Comparison of ENCODE assay signal across 19 cellular contexts in the genomic region with DNA sequence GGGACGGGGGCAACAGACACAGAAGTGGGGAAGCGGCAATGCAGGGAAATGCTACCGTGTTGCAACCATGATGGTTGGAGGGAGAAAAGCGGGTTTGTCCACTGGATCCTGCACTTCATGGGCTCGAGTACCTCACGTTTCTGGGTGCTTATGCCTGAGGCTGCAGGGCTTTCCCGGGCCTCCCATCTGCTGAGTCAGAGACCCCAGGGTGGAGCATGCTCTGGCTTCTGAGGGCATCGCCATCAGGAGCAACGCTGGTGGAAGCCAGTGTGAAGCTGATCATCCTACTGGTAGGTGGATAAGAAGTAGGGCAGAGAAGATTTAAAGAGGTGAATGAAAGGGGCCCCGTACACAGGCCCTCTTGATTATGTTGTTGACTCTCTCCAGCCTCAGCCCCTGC. TPM values are rescaled to one million over a fixed set of nuclear protein-coding genes. Genes with fewer than 3 reads are reported as not detected.
DNase-seq lines count a peak whose midpoint lies in the region; ATAC-seq, FAIRE-seq and TF ChIP-seq lines count a peak whose summit lies in the region.
"Had no signal": no experiment of that assay in that cellular context is flagged by ENCODE, and none has a peak within 500 bp of the region (broad histone marks: within the 10 kb centered on the region; RNA-seq: fewer than 3 reads in every experiment).

No MANE protein-coding gene starts in this region.

- no peak overlapping the region for H3K23ac ChIP-seq in H1 (ENCODE audit: insufficient read length)
- H3K23ac ChIP-seq in mesenchymal stem cell (ENCODE audit: low read length in 2 of 2): no peak overlapping the region

- H3K79me1 ChIP-seq in H1 (ENCODE audit: low read depth, low read length) (no peaks in the 10 kb centered on the region), mesenchymal stem cell (replicated peaks; ENCODE audit: low read length, poor library complexity, severe bottlenecking) (no peaks in the 10 kb centered on the region)

- H3K36me3 ChIP-seq in H1 (ENCODE audit: control insufficient read depth in 2 of 4, insufficient read depth in 4 of 4, low read length in 3 of 4) (no peaks in the 10 kb centered on the region; a peak in 1 of 8 replicates), sigmoid colon (no peaks in the 10 kb centered on the region), mesenchymal stem cell (ENCODE audit: control insufficient read depth in 1 of 2, insufficient read depth in 2 of 2, low read depth in 1 of 2, low read length in 2 of 2) (no peaks in the 10 kb centered on the region)
- H3K36me3 ChIP-seq: BLaER1 had no signal

- H2AK5ac ChIP-seq in H1 (ENCODE audit: low read depth, low read length): no peak overlapping the region
- no peak overlapping the region for H2AK5ac ChIP-seq in mesenchymal stem cell (ENCODE audit: low read length, severe bottlenecking)

- ATAC-seq in HG03135 (IDR thresholded peaks at IDR 0.05; ENCODE audit: unreplicated experiment): no peak

- no peak for TF ChIP-seq RAD21 in H1 (IDR thresholded peaks at IDR 0.05 in 1 of 2, conservative IDR thresholded peaks at IDR 0.05 in 1 of 2; ENCODE audit: low read depth in 2 of 2, low read length in 2 of 2)

- H4K8ac ChIP-seq in H1 (ENCODE audit: extremely low read depth, insufficient read depth, low read length) (no peak overlapping the region), mesenchymal stem cell (ENCODE audit: low read length) (no peak overlapping the region)

- H3K79me2 ChIP-seq in H1 (ENCODE audit: control insufficient read depth in 1 of 2, insufficient read depth in 2 of 2, low read length in 2 of 2): no peaks in the 10 kb centered on the region

- no peak for FAIRE-seq in H1 (lab: Jason Lieb, UNC)
- FAIRE-seq: G401.6, GM12892, GM19239, H54 had no signal

- H2BK5ac ChIP-seq in H1 (ENCODE audit: low read depth, low read length) (0 out of 2 replicates have a peak overlapping the region, but pooled peaks have one; percentile 14), mesenchymal stem cell (ENCODE audit: low read depth, low read length, poor library complexity, severe bottlenecking) (no peak overlapping the region)

- H2BK12ac ChIP-seq in H1 (ENCODE audit: low read depth, low read length): peak overlapping the region; percentile 30; the same call in 1 of the 2 replicates
- no peak overlapping the region for H2BK12ac ChIP-seq in mesenchymal stem cell (ENCODE audit: low read length in 2 of 2)

- no peak overlapping the region for H3K56ac ChIP-seq in H1 (replicated peaks; ENCODE audit: insufficient read length, low read depth, low read length)

- H3K4me1 ChIP-seq in H1 (replicated peaks in 1 of 4; ENCODE audit: control insufficient read depth in 3 of 4, insufficient read depth in 4 of 4, low read length in 3 of 4) (peaks cover 4 to 15% (median 6%) of the 10 kb centered on the region in 4 experiments; a peak in 5 of 7 replicates), sigmoid colon (peaks cover 0 to 28% (median 23%) of the 10 kb centered on the region in 4 donors), mesenchymal stem cell (ENCODE audit: control insufficient read depth, insufficient read depth, low read depth, low read length) (no peaks in the 10 kb centered on the region)

- TF ChIP-seq POLR2A in H1 (IDR thresholded peaks at IDR 0.05; ENCODE audit: control extremely low read depth in 1 of 2, low read depth in 2 of 2, low read length in 2 of 2): no peak
- TF ChIP-seq POLR2A in sigmoid colon (IDR thresholded peaks at IDR 0.05): no peak

- no peak overlapping the region for H4K5ac ChIP-seq in H1 (ENCODE audit: insufficient read length, low read depth, low read length)

- H3K4me3 ChIP-seq in H1 (ENCODE audit: extremely low read depth in 1 of 4, insufficient read depth in 2 of 4, low read depth in 3 of 4, low read length in 4 of 4) (no peak overlapping the region), sigmoid colon (no peak overlapping the region), mesenchymal stem cell (ENCODE audit: insufficient read depth in 1 of 2, low read depth in 1 of 2, low read length in 2 of 2) (no peak overlapping the region)
- H3K4me3 ChIP-seq: BLaER1 had no signal

- no peak for TF ChIP-seq EP300 in H1 (IDR thresholded peaks at IDR 0.05; ENCODE audit: borderline replicate concordance in 1 of 2, low read depth in 2 of 2, low read length in 2 of 2)
- TF ChIP-seq EP300 in sigmoid colon (IDR thresholded peaks at IDR 0.05): no peak

- no peak overlapping the region for H3K9ac ChIP-seq in H1 (replicated peaks in 1 of 4; ENCODE audit: extremely low read depth in 1 of 4, low read depth in 3 of 4, low read length in 3 of 4)
- no peak overlapping the region for H3K9ac ChIP-seq in mesenchymal stem cell (ENCODE audit: low read length)
- H3K9ac ChIP-seq: BLaER1 had no signal

- H2BK20ac ChIP-seq in H1 (ENCODE audit: low read length): peak overlapping the region; percentile 77

- H3K4me2 ChIP-seq in H1 (ENCODE audit: insufficient read depth in 1 of 2, low read depth in 2 of 2, low read length in 2 of 2) (no peak overlapping the region), mesenchymal stem cell (ENCODE audit: low read length, poor library complexity, severe bottlenecking) (no peak overlapping the region)
- H3K4me2 ChIP-seq: BLaER1 had no signal

- TF ChIP-seq CTCF in H1 (IDR thresholded peaks at IDR 0.05; ENCODE audit: control extremely low read depth in 1 of 3, insufficient read depth in 1 of 3, low read depth in 1 of 3, low read length in 3 of 3): no peak
- TF ChIP-seq CTCF in sigmoid colon (IDR thresholded peaks at IDR 0.05): no peak

- H4K91ac ChIP-seq in H1 (replicated peaks; ENCODE audit: insufficient read length, low read length): peak overlapping the region; percentile 71
- no peak overlapping the region for H4K91ac ChIP-seq in mesenchymal stem cell (ENCODE audit: low read length)

- H3K18ac ChIP-seq in H1 (ENCODE audit: extremely low read depth, low read length) (peak overlapping the region; percentile 71; the same call in 1 of the 2 replicates), mesenchymal stem cell (ENCODE audit: low read depth in 1 of 2, low read length in 2 of 2) (no peak overlapping the region)

- H3K27me3 ChIP-seq in H1 (replicated peaks in 1 of 4; ENCODE audit: control insufficient read depth in 3 of 4, extremely low read depth in 1 of 4, insufficient read depth in 3 of 4, low read length in 3 of 4): peaks cover 0 to 2% (median 0%) of the 10 kb centered on the region in 4 experiments; a peak in 3 of 7 replicates
- H3K27me3 ChIP-seq in sigmoid colon: no peaks in the 10 kb centered on the region
- H3K27me3 ChIP-seq in mesenchymal stem cell (ENCODE audit: control insufficient read depth in 1 of 2, insufficient read depth in 1 of 2, low read length in 2 of 2): peaks cover 0 to 7% of the 10 kb centered on the region in 2 experiments

- CTCF ChIA-PET in H1 (lab: Charles Lee; ENCODE audit: partially characterized antibody): interaction anchor here (0.6 to 1.7 kb wide), 4 partner anchors 15 to 168 kb away, joined by 3 to 7 read pairs (median 3); no protein-coding TSS in a partner anchor

- H3K14ac ChIP-seq in H1 (ENCODE audit: insufficient read length) (no peak overlapping the region), mesenchymal stem cell (ENCODE audit: low read length in 2 of 2) (no peak overlapping the region)

- peak; percentile 69 for DNase-seq in DMS53 (lab: John Stamatoyannopoulos, UW)
- no peak for DNase-seq in DMS53 treated with DMSO at 0.1 percent for 48 hours (lab: John Stamatoyannopoulos, UW; ENCODE audit: unreplicated experiment)
- no peak for DNase-seq in H1 (ENCODE audit: low read depth in 1 of 2, low spot score in 2 of 2)
- peak; percentile 5 for DNase-seq in mucosa of gallbladder (ENCODE audit: low spot score)
- DNase-seq in sigmoid colon: peak; percentile 48
- no peak for DNase-seq in mesenchymal stem cell
- no peak for DNase-seq in NCI-H146 (lab: John Stamatoyannopoulos, UW)
- DNase-seq: AML-193; CD4-positive, CD25-positive, alpha-beta regulatory T cell; DMS79; EL had no signal

- H3K4ac ChIP-seq in H1 (replicated peaks; ENCODE audit: insufficient read length, low read depth, low read length): peak overlapping the region; percentile 9
- H3K4ac ChIP-seq in mesenchymal stem cell (ENCODE audit: low read depth in 1 of 2, low read length in 2 of 2): no peak overlapping the region

- H2BK15ac ChIP-seq in H1 (ENCODE audit: low read length) (no peak overlapping the region; the same call in 1 of the 2 replicates), mesenchymal stem cell (ENCODE audit: low read depth, poor library complexity, severe bottlenecking) (no peak overlapping the region)

- 0 out of 2 replicates have a peak overlapping the region, but pooled peaks have one; percentile 61 for H2AFZ ChIP-seq in H1 (ENCODE audit: low read length)
- no peak overlapping the region for H2AFZ ChIP-seq in mesenchymal stem cell (ENCODE audit: low read depth, low read length)

- POLR2A ChIA-PET in H1 (lab: Charles Lee; ENCODE audit: partially characterized antibody): interaction anchor here (0.8 to 1.4 kb wide), 3 partner anchors 10 to 75 kb away, joined by 3 to 4 read pairs (median 4); no protein-coding TSS in a partner anchor

- H3K23me2 ChIP-seq in H1 (ENCODE audit: low read depth, low read length): peaks cover 3% of the 10 kb centered on the region; the same call in 1 of the 2 replicates

- WGBS in H1 (ENCODE audit: extremely low coverage in 1 of 2, insufficient coverage in 1 of 2, insufficient read length in 1 of 2, insufficient replicate concordance in 2 of 2, low coverage in 1 of 2, low lambda C conversion rate in 2 of 2, missing lambda C conversion rate in 1 of 2), 2 experiments: 88% methylated on average over 10 of the region's 10 CpGs; no CpG with 5 or more reads in 1 of the 2 experiments
- 84 to 91% methylated on average over 10 of the region's 10 CpGs for WGBS in sigmoid colon, 2 donors
- WGBS in mesenchymal stem cell: 89% methylated on average over 8 of the region's 10 CpGs

- H3K27ac ChIP-seq in H1 (ENCODE audit: low read depth, low read length) (no peak overlapping the region), sigmoid colon (no peak overlapping the region), mesenchymal stem cell (ENCODE audit: low read length, poor library complexity, severe bottlenecking) (no peak overlapping the region)
- H3K27ac ChIP-seq: 22Rv1, BLaER1 had no signal

- intact Hi-C loops in sigmoid colon (cut with DNase I): no loop called here

- peak overlapping the region; percentile 4 for H2BK120ac ChIP-seq in H1 (replicated peaks; ENCODE audit: low read depth, low read length)
- H2BK120ac ChIP-seq in mesenchymal stem cell (ENCODE audit: low read depth, low read length): no peak overlapping the region

- no peaks in the 10 kb centered on the region for H4K20me1 ChIP-seq in H1 (replicated peaks in 1 of 2; ENCODE audit: control insufficient read depth in 1 of 2, insufficient read depth in 2 of 2, low read length in 2 of 2)
- H4K20me1 ChIP-seq: BLaER1 had no signal

- 0 out of 4 replicates have a peak, but pooled peaks cover 0 to 3% of the 10 kb centered on the region in 2 experiments for H3K9me3 ChIP-seq in H1 (ENCODE audit: insufficient read depth in 2 of 2, low read depth in 1 of 2, low read length in 1 of 2)
- peaks cover 0 to 3% (median 0%) of the 10 kb centered on the region in 4 donors for H3K9me3 ChIP-seq in sigmoid colon
- H3K9me3 ChIP-seq in mesenchymal stem cell (ENCODE audit: control insufficient read depth, low read length): peaks cover 11% of the 10 kb centered on the region

RNA-seq across cellular contexts. Expression of gene ADGRD1, which starts 5.0 kb away (rescaled TPM):
- total RNA-seq in H1 (2021; fragmentation: NEBNext Ultra II Directional; extraction: Animal tissue kit (Norgen Biotek cat#: 25700)): 0.48 and 1.3 TPM in 2 replicates
- 0.36 and 1.1 TPM in 2 replicates for polyA plus RNA-seq in H1 (2011; rRNA removed)
- polyA plus RNA-seq in H1 (2011; cell fraction: cytosol; rRNA removed): 0.47 TPM
- polyA plus RNA-seq in H1 (2011; cell fraction: nucleus; rRNA removed): 2.0 TPM
- 0.20 to 0.96 TPM (median 0.35 TPM) in 4 replicates for polyA plus RNA-seq in H1 (2012, experiment 1 of 2)
- polyA plus RNA-seq in H1 (2012, experiment 2 of 2): 0.12 TPM
- 0.34 TPM for polyA plus RNA-seq in H1 (2013, experiment 1 of 2)
- 0.39 TPM for polyA plus RNA-seq in H1 (2013, experiment 2 of 2)
- 1.6 and 1.8 TPM in 2 replicates for polyA minus RNA-seq in H1 (2011; rRNA and poly(A)+ RNA removed)
- polyA minus RNA-seq in H1 (2011; cell fraction: cytosol; rRNA and poly(A)+ RNA removed): 1.2 TPM
- 3.6 TPM for polyA minus RNA-seq in H1 (2011; cell fraction: nucleus; rRNA and poly(A)+ RNA removed)
- total RNA-seq in mucosa of gallbladder: 96.1 TPM
- 10 to 100 TPM in 3 of 4 donors, 1 to 10 TPM in 1; 7.2 to 22.5 (median 14.2) TPM for total RNA-seq in sigmoid colon
- polyA plus RNA-seq in sigmoid colon: 1 to 10 TPM in 2 of 3 donors, under 1 TPM in 1; 0.46 to 3.8 (median 3.0) TPM
- polyA plus RNA-seq in mesenchymal stem cell (2013, experiment 1 of 2): 0.57 TPM
- 0.89 TPM for polyA plus RNA-seq in mesenchymal stem cell (2013, experiment 2 of 2)
- total RNA-seq: CD4-positive, CD25-positive, alpha-beta regulatory T cell; HT-29 had no signal

Comparison
In these comparisons a context has a peak if more than half of its experiments do, and no peak if none do; other contexts are left out.
1. DNase-seq: peak in DMS53 (single experiment), mucosa of gallbladder (single experiment) and sigmoid colon (single experiment); none in DMS53 treated with DMSO at 0.1 percent for 48 hours (single experiment), H1 (0 of 2), mesenchymal stem cell (single experiment) and NCI-H146 (single experiment).